1 cellular context compared by ENCODE assay signal in the genomic region with DNA sequence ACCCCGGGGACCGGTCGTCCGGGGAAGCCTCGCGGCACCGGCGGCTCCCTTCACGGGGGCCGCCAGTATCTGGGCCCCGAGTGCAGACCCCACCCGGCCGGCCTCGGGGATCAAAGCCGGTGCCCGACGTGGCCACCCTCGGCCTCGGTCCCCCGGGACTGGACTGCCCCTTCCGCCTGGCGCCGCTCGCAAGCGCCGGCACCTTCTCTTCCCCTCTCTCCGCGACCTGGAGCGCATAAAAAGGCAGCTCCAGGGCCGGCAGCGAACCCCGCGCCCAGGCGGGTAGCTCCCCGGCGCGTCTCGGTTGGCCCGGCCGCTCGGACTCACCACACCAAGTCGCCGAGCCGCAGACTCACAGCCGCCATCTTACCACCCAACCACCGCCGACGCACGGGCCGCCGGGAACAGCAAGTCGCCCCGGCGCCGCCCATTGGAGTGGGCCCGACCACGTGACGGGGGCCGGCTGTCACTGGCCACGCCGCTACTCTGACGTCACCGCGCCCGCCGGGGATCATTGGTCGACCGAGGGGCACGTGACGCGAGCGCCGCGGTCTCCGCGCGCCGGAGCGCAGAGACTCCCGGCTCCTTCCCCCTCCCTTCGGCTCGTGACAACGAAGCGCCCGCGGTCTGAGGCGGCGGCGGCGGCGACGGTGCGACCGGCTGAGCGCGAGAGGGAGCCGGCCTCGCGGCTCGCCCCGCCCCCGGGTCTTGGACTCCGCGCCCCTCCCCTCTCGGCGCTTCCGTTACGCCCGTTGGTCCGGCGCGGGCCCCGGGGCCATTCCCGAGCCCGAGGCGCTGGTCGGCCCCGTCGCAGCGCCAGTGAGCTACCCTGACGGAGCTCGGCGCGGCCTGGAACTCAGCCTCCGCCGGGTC.
TF ChIP-seq lines count a peak whose summit lies in the region.

A gene (minus strand): TSS at position 388 of the 873 bp plus-strand sequence. CDS start 23 bp downstream, at position 365.
A gene with protein sequence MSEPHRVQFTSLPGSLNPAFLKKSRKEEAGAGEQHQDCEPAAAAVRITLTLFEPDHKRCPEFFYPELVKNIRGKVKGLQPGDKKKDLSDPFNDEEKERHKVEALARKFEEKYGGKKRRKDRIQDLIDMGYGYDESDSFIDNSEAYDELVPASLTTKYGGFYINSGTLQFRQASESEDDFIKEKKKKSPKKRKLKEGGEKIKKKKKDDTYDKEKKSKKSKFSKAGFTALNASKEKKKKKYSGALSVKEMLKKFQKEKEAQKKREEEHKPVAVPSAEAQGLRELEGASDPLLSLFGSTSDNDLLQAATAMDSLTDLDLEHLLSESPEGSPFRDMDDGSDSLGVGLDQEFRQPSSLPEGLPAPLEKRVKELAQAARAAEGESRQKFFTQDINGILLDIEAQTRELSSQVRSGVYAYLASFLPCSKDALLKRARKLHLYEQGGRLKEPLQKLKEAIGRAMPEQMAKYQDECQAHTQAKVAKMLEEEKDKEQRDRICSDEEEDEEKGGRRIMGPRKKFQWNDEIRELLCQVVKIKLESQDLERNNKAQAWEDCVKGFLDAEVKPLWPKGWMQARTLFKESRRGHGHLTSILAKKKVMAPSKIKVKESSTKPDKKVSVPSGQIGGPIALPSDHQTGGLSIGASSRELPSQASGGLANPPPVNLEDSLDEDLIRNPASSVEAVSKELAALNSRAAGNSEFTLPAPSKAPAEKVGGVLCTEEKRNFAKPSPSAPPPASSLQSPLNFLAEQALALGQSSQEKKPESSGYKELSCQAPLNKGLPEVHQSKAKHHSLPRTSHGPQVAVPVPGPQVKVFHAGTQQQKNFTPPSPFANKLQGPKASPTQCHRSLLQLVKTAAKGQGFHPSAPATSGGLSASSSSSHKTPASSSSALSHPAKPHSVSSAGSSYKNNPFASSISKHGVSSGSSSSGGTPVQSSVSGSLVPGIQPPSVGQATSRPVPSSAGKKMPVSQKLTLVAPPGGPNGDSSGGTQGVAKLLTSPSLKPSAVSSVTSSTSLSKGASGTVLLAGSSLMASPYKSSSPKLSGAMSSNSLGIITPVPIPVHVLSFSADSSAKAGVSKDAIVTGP (N-terminal part only) (plus strand): TSS at position 581 of the 873 bp plus-strand sequence. CDS start 5,437 bp downstream, outside the sequence.

TF ChIP-seq in HepG2, 621 proteins besides CTCF, POLR2A, EP300 and RAD21 (continued from another document and continues in another):
- TF ChIP-seq, protein P1, sequence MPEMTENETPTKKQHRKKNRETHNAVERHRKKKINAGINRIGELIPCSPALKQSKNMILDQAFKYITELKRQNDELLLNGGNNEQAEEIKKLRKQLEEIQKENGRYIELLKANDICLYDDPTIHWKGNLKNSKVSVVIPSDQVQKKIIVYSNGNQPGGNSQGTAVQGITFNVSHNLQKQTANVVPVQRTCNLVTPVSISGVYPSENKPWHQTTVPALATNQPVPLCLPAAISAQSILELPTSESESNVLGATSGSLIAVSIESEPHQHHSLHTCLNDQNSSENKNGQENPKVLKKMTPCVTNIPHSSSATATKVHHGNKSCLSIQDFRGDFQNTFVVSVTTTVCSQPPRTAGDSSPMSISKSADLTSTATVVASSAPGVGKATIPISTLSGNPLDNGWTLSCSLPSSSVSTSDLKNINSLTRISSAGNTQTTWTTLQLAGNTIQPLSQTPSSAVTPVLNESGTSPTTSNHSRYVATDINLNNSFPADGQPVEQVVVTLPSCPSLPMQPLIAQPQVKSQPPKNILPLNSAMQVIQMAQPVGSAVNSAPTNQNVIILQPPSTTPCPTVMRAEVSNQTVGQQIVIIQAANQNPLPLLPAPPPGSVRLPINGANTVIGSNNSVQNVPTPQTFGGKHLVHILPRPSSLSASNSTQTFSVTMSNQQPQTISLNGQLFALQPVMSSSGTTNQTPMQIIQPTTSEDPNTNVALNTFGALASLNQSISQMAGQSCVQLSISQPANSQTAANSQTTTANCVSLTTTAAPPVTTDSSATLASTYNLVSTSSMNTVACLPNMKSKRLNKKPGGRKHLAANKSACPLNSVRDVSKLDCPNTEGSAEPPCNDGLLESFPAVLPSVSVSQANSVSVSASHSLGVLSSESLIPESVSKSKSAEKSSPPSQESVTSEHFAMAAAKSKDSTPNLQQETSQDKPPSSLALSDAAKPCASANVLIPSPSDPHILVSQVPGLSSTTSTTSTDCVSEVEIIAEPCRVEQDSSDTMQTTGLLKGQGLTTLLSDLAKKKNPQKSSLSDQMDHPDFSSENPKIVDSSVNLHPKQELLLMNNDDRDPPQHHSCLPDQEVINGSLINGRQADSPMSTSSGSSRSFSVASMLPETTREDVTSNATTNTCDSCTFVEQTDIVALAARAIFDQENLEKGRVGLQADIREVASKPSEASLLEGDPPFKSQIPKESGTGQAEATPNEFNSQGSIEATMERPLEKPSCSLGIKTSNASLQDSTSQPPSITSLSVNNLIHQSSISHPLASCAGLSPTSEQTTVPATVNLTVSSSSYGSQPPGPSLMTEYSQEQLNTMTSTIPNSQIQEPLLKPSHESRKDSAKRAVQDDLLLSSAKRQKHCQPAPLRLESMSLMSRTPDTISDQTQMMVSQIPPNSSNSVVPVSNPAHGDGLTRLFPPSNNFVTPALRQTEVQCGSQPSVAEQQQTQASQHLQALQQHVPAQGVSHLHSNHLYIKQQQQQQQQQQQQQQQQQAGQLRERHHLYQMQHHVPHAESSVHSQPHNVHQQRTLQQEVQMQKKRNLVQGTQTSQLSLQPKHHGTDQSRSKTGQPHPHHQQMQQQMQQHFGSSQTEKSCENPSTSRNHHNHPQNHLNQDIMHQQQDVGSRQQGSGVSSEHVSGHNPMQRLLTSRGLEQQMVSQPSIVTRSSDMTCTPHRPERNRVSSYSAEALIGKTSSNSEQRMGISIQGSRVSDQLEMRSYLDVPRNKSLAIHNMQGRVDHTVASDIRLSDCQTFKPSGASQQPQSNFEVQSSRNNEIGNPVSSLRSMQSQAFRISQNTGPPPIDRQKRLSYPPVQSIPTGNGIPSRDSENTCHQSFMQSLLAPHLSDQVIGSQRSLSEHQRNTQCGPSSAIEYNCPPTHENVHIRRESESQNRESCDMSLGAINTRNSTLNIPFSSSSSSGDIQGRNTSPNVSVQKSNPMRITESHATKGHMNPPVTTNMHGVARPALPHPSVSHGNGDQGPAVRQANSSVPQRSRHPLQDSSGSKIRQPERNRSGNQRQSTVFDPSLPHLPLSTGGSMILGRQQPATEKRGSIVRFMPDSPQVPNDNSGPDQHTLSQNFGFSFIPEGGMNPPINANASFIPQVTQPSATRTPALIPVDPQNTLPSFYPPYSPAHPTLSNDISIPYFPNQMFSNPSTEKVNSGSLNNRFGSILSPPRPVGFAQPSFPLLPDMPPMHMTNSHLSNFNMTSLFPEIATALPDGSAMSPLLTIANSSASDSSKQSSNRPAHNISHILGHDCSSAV (CRISPR knock-in tag; IDR thresholded peaks at IDR 0.05; ENCODE audit: borderline replicate concordance), result no peak
- no peak for TF ChIP-seq ZNF616 (CRISPR knock-in tag; IDR thresholded peaks at IDR 0.05; ENCODE audit: low read depth)
- TF ChIP-seq, protein P2, sequence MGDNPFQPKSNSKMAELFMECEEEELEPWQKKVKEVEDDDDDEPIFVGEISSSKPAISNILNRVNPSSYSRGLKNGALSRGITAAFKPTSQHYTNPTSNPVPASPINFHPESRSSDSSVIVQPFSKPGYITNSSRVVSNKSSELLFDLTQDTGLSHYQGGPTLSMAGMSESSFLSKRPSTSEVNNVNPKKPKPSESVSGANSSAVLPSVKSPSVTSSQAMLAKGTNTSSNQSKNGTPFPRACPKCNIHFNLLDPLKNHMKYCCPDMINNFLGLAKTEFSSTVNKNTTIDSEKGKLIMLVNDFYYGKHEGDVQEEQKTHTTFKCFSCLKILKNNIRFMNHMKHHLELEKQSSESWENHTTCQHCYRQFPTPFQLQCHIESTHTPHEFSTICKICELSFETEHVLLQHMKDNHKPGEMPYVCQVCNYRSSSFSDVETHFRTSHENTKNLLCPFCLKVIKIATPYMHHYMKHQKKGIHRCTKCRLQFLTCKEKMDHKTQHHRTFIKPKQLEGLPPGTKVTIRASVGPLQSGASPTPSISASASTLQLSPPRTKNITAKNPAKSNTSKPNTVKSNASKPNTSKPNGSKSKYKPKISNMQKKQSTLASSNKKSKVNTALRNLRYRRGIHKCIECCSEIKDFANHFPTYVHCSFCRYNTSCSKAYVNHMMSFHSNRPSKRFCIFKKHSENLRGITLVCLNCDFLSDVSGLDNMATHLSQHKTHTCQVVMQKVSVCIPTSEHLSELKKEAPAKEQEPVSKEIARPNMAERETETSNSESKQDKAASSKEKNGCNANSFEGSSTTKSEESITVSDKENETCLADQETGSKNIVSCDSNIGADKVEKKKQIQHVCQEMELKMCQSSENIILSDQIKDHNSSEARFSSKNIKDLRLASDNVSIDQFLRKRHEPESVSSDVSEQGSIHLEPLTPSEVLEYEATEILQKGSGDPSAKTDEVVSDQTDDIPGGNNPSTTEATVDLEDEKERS (CRISPR knock-in tag; IDR thresholded peaks at IDR 0.05), result no peak
- TF ChIP-seq, protein P3, sequence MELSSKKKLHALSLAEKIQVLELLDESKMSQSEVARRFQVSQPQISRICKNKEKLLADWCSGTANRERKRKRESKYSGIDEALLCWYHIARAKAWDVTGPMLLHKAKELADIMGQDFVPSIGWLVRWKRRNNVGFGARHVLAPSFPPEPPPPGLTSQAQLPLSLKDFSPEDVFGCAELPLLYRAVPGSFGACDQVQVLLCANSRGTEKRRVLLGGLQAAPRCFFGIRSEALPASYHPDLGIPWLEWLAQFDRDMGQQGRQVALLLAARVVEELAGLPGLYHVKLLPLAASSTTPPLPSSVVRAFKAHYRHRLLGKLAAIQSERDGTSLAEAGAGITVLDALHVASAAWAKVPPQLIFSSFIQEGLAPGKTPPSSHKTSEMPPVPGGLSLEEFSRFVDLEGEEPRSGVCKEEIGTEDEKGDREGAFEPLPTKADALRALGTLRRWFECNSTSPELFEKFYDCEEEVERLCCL (CRISPR knock-in tag; IDR thresholded peaks at IDR 0.05; ENCODE audit: borderline replicate concordance), result no peak
- TF ChIP-seq ZSCAN21 (CRISPR knock-in tag; IDR thresholded peaks at IDR 0.05; ENCODE audit: borderline replicate concordance), result no peak
- TF ChIP-seq ZFP62 (CRISPR knock-in tag; IDR thresholded peaks at IDR 0.05), result no peak
- TF ChIP-seq BORCS8-MEF2B (CRISPR knock-in tag; IDR thresholded peaks at IDR 0.05), result peak; percentile 16
- TF ChIP-seq RCOR2 (CRISPR knock-in tag; IDR thresholded peaks at IDR 0.05), result no peak
- TF ChIP-seq RFXAP (CRISPR knock-in tag; IDR thresholded peaks at IDR 0.05; ENCODE audit: borderline replicate concordance), result peak; percentile 93; the same call in 1 of the 2 replicates
- TF ChIP-seq PITX1 (CRISPR knock-in tag; IDR thresholded peaks at IDR 0.05), result no peak
- TF ChIP-seq SIX4 (CRISPR knock-in tag; IDR thresholded peaks at IDR 0.05), result no peak
- no peak for TF ChIP-seq STAT5B (CRISPR knock-in tag; IDR thresholded peaks at IDR 0.05)
- no peak for TF ChIP-seq CC2D1A (CRISPR knock-in tag; IDR thresholded peaks at IDR 0.05)
- TF ChIP-seq ZNF773 (CRISPR knock-in tag; IDR thresholded peaks at IDR 0.05; ENCODE audit: borderline replicate concordance), result no peak; the same call in 1 of the 2 replicates
- no peak; the same call in 1 of the 2 replicates for TF ChIP-seq NFRKB (IDR thresholded peaks at IDR 0.05)
- TF ChIP-seq MED1 (CRISPR knock-in tag; IDR thresholded peaks at IDR 0.05), result peak; percentile 40
- TF ChIP-seq, protein P4, sequence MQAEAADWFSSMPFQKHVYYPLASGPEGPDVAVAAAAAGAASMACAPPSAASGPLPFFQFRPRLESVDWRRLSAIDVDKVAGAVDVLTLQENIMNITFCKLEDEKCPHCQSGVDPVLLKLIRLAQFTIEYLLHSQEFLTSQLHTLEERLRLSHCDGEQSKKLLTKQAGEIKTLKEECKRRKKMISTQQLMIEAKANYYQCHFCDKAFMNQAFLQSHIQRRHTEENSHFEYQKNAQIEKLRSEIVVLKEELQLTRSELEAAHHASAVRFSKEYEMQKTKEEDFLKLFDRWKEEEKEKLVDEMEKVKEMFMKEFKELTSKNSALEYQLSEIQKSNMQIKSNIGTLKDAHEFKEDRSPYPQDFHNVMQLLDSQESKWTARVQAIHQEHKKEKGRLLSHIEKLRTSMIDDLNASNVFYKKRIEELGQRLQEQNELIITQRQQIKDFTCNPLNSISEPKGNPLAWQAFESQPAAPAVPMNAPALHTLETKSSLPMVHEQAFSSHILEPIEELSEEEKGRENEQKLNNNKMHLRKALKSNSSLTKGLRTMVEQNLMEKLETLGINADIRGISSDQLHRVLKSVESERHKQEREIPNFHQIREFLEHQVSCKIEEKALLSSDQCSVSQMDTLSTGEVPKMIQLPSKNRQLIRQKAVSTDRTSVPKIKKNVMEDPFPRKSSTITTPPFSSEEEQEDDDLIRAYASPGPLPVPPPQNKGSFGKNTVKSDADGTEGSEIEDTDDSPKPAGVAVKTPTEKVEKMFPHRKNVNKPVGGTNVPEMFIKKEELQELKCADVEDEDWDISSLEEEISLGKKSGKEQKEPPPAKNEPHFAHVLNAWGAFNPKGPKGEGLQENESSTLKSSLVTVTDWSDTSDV (CRISPR knock-in tag; IDR thresholded peaks at IDR 0.05), result no peak; the same call in 1 of the 2 replicates
- peak; percentile 64; the same call in 1 of the 3 replicates for TF ChIP-seq MXI1 (IDR thresholded peaks at IDR 0.05; ENCODE audit: borderline replicate concordance, low read depth, low read length)
- no peak; the same call in 1 of the 2 replicates for TF ChIP-seq ZNF790 (CRISPR knock-in tag; IDR thresholded peaks at IDR 0.05; ENCODE audit: borderline replicate concordance)
- peak; percentile 31; the same call in 1 of the 2 replicates for TF ChIP-seq ARID2 (CRISPR knock-in tag; IDR thresholded peaks at IDR 0.05; ENCODE audit: borderline replicate concordance)
- no peak for TF ChIP-seq ZNF644 (CRISPR knock-in tag; IDR thresholded peaks at IDR 0.05; ENCODE audit: low read depth)
- TF ChIP-seq ZNF382 (CRISPR knock-in tag; IDR thresholded peaks at IDR 0.05; ENCODE audit: borderline replicate concordance), result no peak
- TF ChIP-seq, protein P5, sequence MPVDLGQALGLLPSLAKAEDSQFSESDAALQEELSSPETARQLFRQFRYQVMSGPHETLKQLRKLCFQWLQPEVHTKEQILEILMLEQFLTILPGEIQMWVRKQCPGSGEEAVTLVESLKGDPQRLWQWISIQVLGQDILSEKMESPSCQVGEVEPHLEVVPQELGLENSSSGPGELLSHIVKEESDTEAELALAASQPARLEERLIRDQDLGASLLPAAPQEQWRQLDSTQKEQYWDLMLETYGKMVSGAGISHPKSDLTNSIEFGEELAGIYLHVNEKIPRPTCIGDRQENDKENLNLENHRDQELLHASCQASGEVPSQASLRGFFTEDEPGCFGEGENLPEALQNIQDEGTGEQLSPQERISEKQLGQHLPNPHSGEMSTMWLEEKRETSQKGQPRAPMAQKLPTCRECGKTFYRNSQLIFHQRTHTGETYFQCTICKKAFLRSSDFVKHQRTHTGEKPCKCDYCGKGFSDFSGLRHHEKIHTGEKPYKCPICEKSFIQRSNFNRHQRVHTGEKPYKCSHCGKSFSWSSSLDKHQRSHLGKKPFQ (CRISPR knock-in tag; IDR thresholded peaks at IDR 0.05; ENCODE audit: insufficient replicate concordance), result peak; percentile 25
